Comparison of ENCODE assay signal across 24 cellular contexts in the genomic region with DNA sequence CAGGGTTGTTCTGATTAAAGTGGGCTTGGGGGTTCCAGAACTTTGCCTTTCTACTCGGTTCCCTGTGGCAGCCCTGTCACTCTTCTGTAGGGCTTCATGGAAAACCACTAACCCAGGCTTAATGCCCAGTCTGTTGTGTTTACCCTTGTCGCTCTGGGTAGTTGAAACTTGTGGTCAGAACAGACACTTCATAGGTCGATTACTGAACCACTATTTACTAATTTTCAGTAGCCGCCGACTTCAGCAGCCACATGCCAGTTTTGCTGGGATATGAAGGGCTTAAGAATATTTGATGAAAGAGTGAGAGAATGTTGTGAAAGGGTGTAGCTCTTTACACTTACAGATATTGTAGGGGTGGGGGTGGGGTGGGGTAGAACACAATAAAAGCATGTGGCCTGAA.
DNase-seq lines count a peak whose midpoint lies in the region; ATAC-seq and TF ChIP-seq lines count a peak whose summit lies in the region.
"Had no signal": no experiment of that assay in that cellular context is flagged by ENCODE, and none has a peak within 500 bp of the region (broad histone marks: within the 10 kb centered on the region; RNA-seq: fewer than 3 reads in every experiment).

No MANE protein-coding gene starts in this region.

- H2AK5ac ChIP-seq in H9 (ENCODE audit: insufficient read length, low read length) = no peak overlapping the region

- no peak overlapping the region for H2BK15ac ChIP-seq in H9 (ENCODE audit: low read depth, low read length)

- H4K5ac ChIP-seq in H9 (ENCODE audit: insufficient read length, low read depth, low read length) = no peak overlapping the region

- H2BK120ac ChIP-seq in H9 (ENCODE audit: low read depth, low read length, poor library complexity, severe bottlenecking) = no peak overlapping the region

- H3T11ph ChIP-seq in H9 (ENCODE audit: low read length) = no peak overlapping the region

- WGBS in H9 (ENCODE audit: extremely low coverage, insufficient read length, low lambda C conversion rate) = no CpG with 5 or more reads among the region's 5 CpGs

- H3K4me3 ChIP-seq in brain microvascular endothelial cell (ENCODE audit: low read depth, low read length) (no peak overlapping the region), lower lobe of right lung (no peak overlapping the region)
- H3K4me3 ChIP-seq: adrenal gland, K562, spleen, uterus had no signal

- no peak overlapping the region for H2BK20ac ChIP-seq in H9 (ENCODE audit: low read depth, low read length, poor library complexity, severe bottlenecking)

- H3K4me3 Mint-ChIP-seq in H9 = no peak overlapping the region
- H3K4me3 Mint-ChIP-seq: CD4-positive, alpha-beta memory T cell; nephron; T-helper 1 cell treated with Interleukin-12 subunit alpha and Interleukin-12 subunit beta and Interleukin-4 antibody, amounts not matched to agents 30 μg/mL and 1 μg/mL, for 36 hours had no signal

- H3K27me3 ChIP-seq in brain microvascular endothelial cell (replicated peaks) (no peaks in the 10 kb centered on the region), lower lobe of right lung (ENCODE audit: low read depth) (no peaks in the 10 kb centered on the region), H9 (ENCODE audit: insufficient read depth, low read length) (no peaks in the 10 kb centered on the region)
- H3K27me3 ChIP-seq: adrenal gland, spleen, uterus had no signal

- peak; percentile 80 to 89 for ATAC-seq in lower lobe of right lung
- no peak for ATAC-seq in HG03108 (IDR thresholded peaks at IDR 0.05; ENCODE audit: unreplicated experiment)
- ATAC-seq: Right ventricle myocardium inferior had no signal

- no peak overlapping the region for H3K23ac ChIP-seq in H9 (ENCODE audit: insufficient read length, low read depth, low read length)

- H3K23me2 ChIP-seq in H9 (ENCODE audit: insufficient read length, low read depth, low read length, poor library complexity, severe bottlenecking) = no peaks in the 10 kb centered on the region

- peaks cover 3% of the 10 kb centered on the region for H3K4me1 ChIP-seq in lower lobe of right lung
- H3K4me1 ChIP-seq in H9 (ENCODE audit: insufficient read depth, low read length) = no peaks in the 10 kb centered on the region
- H3K4me1 ChIP-seq: adrenal gland, spleen, uterus had no signal

- in situ Hi-C loops in brain microvascular endothelial cell (cut with HindIII; ENCODE audit: low pct_ligation_motif_present, low sequenced_read_pairs) = no loop called here

- no peak overlapping the region for H3K14ac ChIP-seq in H9 (ENCODE audit: insufficient read depth, low read length)

- H3K36me3 ChIP-seq in brain microvascular endothelial cell (replicated peaks) (no peaks in the 10 kb centered on the region), lower lobe of right lung (no peaks in the 10 kb centered on the region)
- H3K36me3 ChIP-seq: adrenal gland, spleen, uterus had no signal

- DNase-seq in AG08395 (ENCODE audit: low spot score) (peak; percentile 47), M059J (ENCODE audit: low read depth) (peak; percentile 89), brain microvascular endothelial cell (no peak), lower lobe of right lung (no peak), iPS-NIHi7 (ENCODE audit: extremely low spot score) (no peak), H9 (no peak), C1 segment of cervical spinal cord (lab: John Stamatoyannopoulos, UW) (no peak)
- DNase-seq: activated CD4-positive, alpha-beta T cell treated with anti-CD3 and anti-CD28 coated beads, Interleukin-2, amount 50 U/mL, for 4 hours; activated gamma-delta T cell; adrenal gland; CD4-positive, alpha-beta memory T cell; DMS153; head of caudate nucleus; NCI-H2081 treated with DMSO at 0.1 percent for 48 hours; NCI-H510A; spleen; stimulated activated CD4-positive, alpha-beta T cell treated with anti-CD3 and anti-CD28 coated beads, Interleukin-4, amount 100 ng/mL, for 4 hours; uterus had no signal

- no peak overlapping the region for H3K4ac ChIP-seq in H9 (ENCODE audit: low read depth, low read length)

- H3K56ac ChIP-seq in H9 (ENCODE audit: insufficient read length, low read depth, low read length) = no peak overlapping the region

- no peaks in the 10 kb centered on the region for H3K79me1 ChIP-seq in H9 (ENCODE audit: insufficient read depth, low read depth, low read length, poor library complexity, severe bottlenecking)

- H4K8ac ChIP-seq in H9 (replicated peaks; ENCODE audit: insufficient read length, low read depth, low read length) = no peak overlapping the region

- H3K4me2 ChIP-seq in H9 (ENCODE audit: insufficient read depth, insufficient read length, low read length) = no peak overlapping the region

- peaks cover 0 to 7% (median 0%) of the 10 kb centered on the region in 3 experiments; a peak in 3 of 7 replicates for H3K36me3 Mint-ChIP-seq in H9 (ENCODE audit: insufficient read depth in 1 of 3, low read depth in 3 of 3)
- H3K36me3 Mint-ChIP-seq: CD4-positive, alpha-beta memory T cell had no signal

- H3K9me3 ChIP-seq in lower lobe of right lung = no peaks in the 10 kb centered on the region
- H3K9me3 ChIP-seq in H9 (ENCODE audit: control insufficient read depth, low read depth, low read length) = no peaks in the 10 kb centered on the region
- H3K9me3 ChIP-seq: adrenal gland, uterus had no signal

- intact Hi-C loops in lower lobe of right lung (cut with DNase I) = no loop called here

- no peak overlapping the region for H2BK5ac ChIP-seq in H9 (ENCODE audit: insufficient read length, low read length)

- no peaks in the 10 kb centered on the region for H3K79me2 ChIP-seq in H9 (ENCODE audit: insufficient read depth, low read length)

- H3K27ac Mint-ChIP-seq in H9 = no peak overlapping the region
- H3K27ac Mint-ChIP-seq: CD4-positive, alpha-beta memory T cell; progenitor cell of endocrine pancreas; T-helper 1 cell treated with Interleukin-12 subunit alpha and Interleukin-12 subunit beta and Interleukin-4 antibody, amounts not matched to agents 30 μg/mL and 1 μg/mL, for 36 hours had no signal

- TF ChIP-seq CTCF in brain microvascular endothelial cell (IDR thresholded peaks at IDR 0.05; ENCODE audit: low read depth, low read length, missing control alignments) (no peak), lower lobe of right lung (IDR thresholded peaks at IDR 0.05) (no peak), H9 (conservative IDR thresholded peaks at IDR 0.05) (no peak)

- no peak overlapping the region for H2BK12ac ChIP-seq in H9 (ENCODE audit: insufficient read length, low read depth, low read length)

- H3K27me3 Mint-ChIP-seq in H9 (ENCODE audit: low read depth) = no peaks in the 10 kb centered on the region; the same call in 1 of the 2 replicates

- no peak overlapping the region for H3K9ac ChIP-seq in H9 (ENCODE audit: extremely low read depth, insufficient read length, low read length)

- H4K20me1 ChIP-seq in H9 (ENCODE audit: control insufficient read depth, insufficient read depth, insufficient read length) = no peaks in the 10 kb centered on the region

- no peak overlapping the region for H2AFZ ChIP-seq in H9 (ENCODE audit: low read length)

- H4K91ac ChIP-seq in H9 (ENCODE audit: insufficient read length, low read depth, low read length) = no peak overlapping the region

- H3K27ac ChIP-seq in brain microvascular endothelial cell = peak overlapping the region; percentile 93
- no peak overlapping the region for H3K27ac ChIP-seq in lower lobe of right lung
- no peak overlapping the region for H3K27ac ChIP-seq in H9 (ENCODE audit: insufficient read length, low read depth, low read length)
- H3K27ac ChIP-seq: adrenal gland, spleen, uterus had no signal

- peaks cover 17 to 26% of the 10 kb centered on the region in 2 experiments for H3K4me1 Mint-ChIP-seq in H9
- H3K4me1 Mint-ChIP-seq: CD4-positive, alpha-beta memory T cell had no signal

- H3K18ac ChIP-seq in H9 (ENCODE audit: insufficient read length, low read depth, low read length) = no peak overlapping the region

- peaks cover 0 to 6% of the 10 kb centered on the region in 2 experiments; a peak in 3 of 5 replicates for H3K9me3 Mint-ChIP-seq in H9
- H3K9me3 Mint-ChIP-seq: T-helper 1 cell treated with Interleukin-12 subunit alpha and Interleukin-12 subunit beta and Interleukin-4 antibody, amounts not matched to agents 30 μg/mL and 1 μg/mL, for 36 hours had no signal

Comparison
In these comparisons a context has a peak if more than half of its experiments do, and no peak if none do; other contexts are left out.
1. DNase-seq: peak in AG08395 (single experiment) and M059J (single experiment); none in brain microvascular endothelial cell (single experiment), lower lobe of right lung (single experiment), iPS-NIHi7 (single experiment), H9 (single experiment) and C1 segment of cervical spinal cord (0 of 14).